ENCODE assay signal across 8 cellular contexts in genomic region chr3:190321789-190322603, GRCh38. TPM values are rescaled to one million over a fixed set of nuclear protein-coding genes. Genes with fewer than 3 reads are reported as not detected.
A peak's percentile ranks its signal among the peaks of the same experiment; 100 is the strongest.
DNase-seq lines count a peak whose midpoint lies in the region; ATAC-seq and TF ChIP-seq lines count a peak whose summit lies in the region.

Gene CLDN1, minus strand, starts transcription at chr3:190322446. Its CDS starts 240 bp downstream, at chr3:190322206.

- H3K79me2 ChIP-seq in smooth muscle cell (ENCODE audit: low read depth) = no peaks in the 10 kb centered on the region

- H3K4me1 ChIP-seq in smooth muscle cell (ENCODE audit: low read depth) = peaks cover 4% of the 10 kb centered on the region

- H3K27me3 ChIP-seq in smooth muscle cell (ENCODE audit: low read depth) = peaks cover 31% of the 10 kb centered on the region

- H2AFZ ChIP-seq in smooth muscle cell (ENCODE audit: low read depth) = peak within 1 kb of the TSS; percentile 61

- H3K27ac ChIP-seq in caudate nucleus (ENCODE audit: low read depth, low read length) (no peak within 1 kb of the TSS), smooth muscle cell (ENCODE audit: low read depth) (peak within 1 kb of the TSS; percentile 63)

- DNase-seq in NCI-H146 (lab: John Stamatoyannopoulos, UW) (peak; percentile 94), caudate nucleus (lab: John Stamatoyannopoulos, UW) (peak in 56 of 61 donors; percentile 5 to 80 (median 54)), iPS-NIHi7 (ENCODE audit: extremely low spot score) (peak; percentile 91), smooth muscle cell (lab: John Stamatoyannopoulos, UW; ENCODE audit: unreplicated experiment) (peak; percentile 54), NCI-H2196 treated with DMSO at 0.1 percent for 48 hours (lab: John Stamatoyannopoulos, UW; ENCODE audit: unreplicated experiment) (no peak)
- peak; percentile 35 to 51 (median 44) for DNase-seq in activated CD4-positive, CD25-positive, alpha-beta regulatory T cell (lab: John Stamatoyannopoulos, UW)

- no peaks in the 10 kb centered on the region for H4K20me1 ChIP-seq in smooth muscle cell (ENCODE audit: low read depth)

- ATAC-seq in GM18498 (IDR thresholded peaks at IDR 0.05; ENCODE audit: unreplicated experiment) = peak; percentile 91
- ATAC-seq in HG02759 (IDR thresholded peaks at IDR 0.05; ENCODE audit: unreplicated experiment) = peak; percentile 89

- peak within 1 kb of the TSS; percentile 69 for H3K4me3 ChIP-seq in smooth muscle cell

- TF ChIP-seq CTCF in smooth muscle cell (IDR thresholded peaks at IDR 0.05; ENCODE audit: borderline replicate concordance, insufficient read depth, poor library complexity, severe bottlenecking) = peak; percentile 96

- peak within 1 kb of the TSS; percentile 61 for H3K9ac ChIP-seq in smooth muscle cell (ENCODE audit: low read depth)

- peak within 1 kb of the TSS; percentile 98 for H3K4me2 ChIP-seq in smooth muscle cell

- no peaks in the 10 kb centered on the region for H3K9me3 ChIP-seq in smooth muscle cell (replicated peaks; ENCODE audit: low read depth)

- WGBS in smooth muscle cell (ENCODE audit: low lambda C conversion rate) = 5% methylated on average over 64 of the region's 64 CpGs

- H3F3A ChIP-seq in smooth muscle cell (ENCODE audit: low read depth) = no peaks in the 10 kb centered on the region

- no peaks in the 10 kb centered on the region for H3K36me3 ChIP-seq in smooth muscle cell (ENCODE audit: low read depth)

RNA-seq across cellular contexts. Expression of gene CLDN1, which starts in this region (rescaled TPM):
- 25.5 and 30.5 TPM in 2 replicates for total RNA-seq in smooth muscle cell
- 3.8 and 6.2 TPM in 2 replicates for polyA plus RNA-seq in smooth muscle cell
